Comparison of ENCODE assay signal across 16 cellular contexts in the genomic region with DNA sequence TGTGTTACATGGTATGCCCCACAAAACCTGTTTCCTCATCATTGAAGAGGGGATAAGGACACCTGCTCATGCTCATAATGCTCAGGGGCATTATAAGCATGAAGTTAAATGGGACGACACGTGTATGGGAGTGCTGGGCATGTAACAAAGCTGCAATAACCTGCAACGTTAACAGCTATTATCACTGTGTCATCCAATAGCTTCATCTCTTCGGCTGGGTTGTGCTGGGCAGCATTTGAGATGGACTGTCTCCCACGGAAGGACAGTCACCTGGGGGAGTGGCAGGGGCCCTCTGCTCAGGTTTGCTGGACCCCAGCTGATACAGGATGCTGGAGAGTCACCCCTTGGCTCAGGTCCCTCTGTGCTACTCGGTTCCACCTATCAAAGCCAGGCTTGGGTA.
DNase-seq lines count a peak whose midpoint lies in the region; ATAC-seq, FAIRE-seq and TF ChIP-seq lines count a peak whose summit lies in the region.
"Had no signal": no experiment of that assay in that cellular context is flagged by ENCODE, and none has a peak within 500 bp of the region (broad histone marks: within the 10 kb centered on the region; RNA-seq: fewer than 3 reads in every experiment).

No MANE protein-coding gene starts in this region.

- H4K20me1 ChIP-seq in BLaER1 treated with 17β-estradiol and CSF1 and Interleukin-3, amounts not matched to agents 10 nM and 100 nM = peaks cover 0 to 69% (median 17%) of the 10 kb centered on the region in 11 experiments; a peak in 10 of 22 replicates
- no peaks in the 10 kb centered on the region for H4K20me1 ChIP-seq in PC-3 (ENCODE audit: low read length)

- H3K36me3 Mint-ChIP-seq in brain = peaks cover 2% of the 10 kb centered on the region
- H3K36me3 Mint-ChIP-seq: CD8-positive, alpha-beta memory T cell had no signal

- H3K27me3 ChIP-seq in BLaER1 treated with 17β-estradiol and CSF1 and Interleukin-3, amounts not matched to agents 10 nM and 100 nM = no peaks in the 10 kb centered on the region
- H3K27me3 ChIP-seq in skeletal muscle tissue (ENCODE audit: control insufficient read depth in 3 of 3, insufficient read depth in 3 of 3, low read length in 3 of 3) (no peaks in the 10 kb centered on the region), PC-3 (ENCODE audit: low read length) (no peaks in the 10 kb centered on the region)

- peak overlapping the region in 8 of 11 experiments; percentile 69 to 86 (median 78); a peak in 16 of 22 replicates for H3K27ac ChIP-seq in BLaER1 treated with 17β-estradiol and CSF1 and Interleukin-3, amounts not matched to agents 10 nM and 100 nM
- peak overlapping the region; percentile 66 for H3K27ac ChIP-seq in skeletal muscle tissue (ENCODE audit: low read depth, low read length)
- H3K27ac ChIP-seq in PC-3 (ENCODE audit: low read length) = no peak overlapping the region
- H3K27ac ChIP-seq: PC-9 had no signal

- no peaks in the 10 kb centered on the region for H3K9me3 ChIP-seq in BLaER1 treated with 17β-estradiol and CSF1 and Interleukin-3, amounts not matched to agents 10 nM and 100 nM (replicated peaks in 1 of 11)
- H3K9me3 ChIP-seq in skeletal muscle tissue (ENCODE audit: control insufficient read depth in 3 of 3, low read length in 3 of 3) (no peaks in the 10 kb centered on the region), PC-3 (ENCODE audit: low read length) (no peaks in the 10 kb centered on the region)

- no peak overlapping the region for H3K4me3 ChIP-seq in BLaER1 treated with 17β-estradiol and CSF1 and Interleukin-3, amounts not matched to agents 10 nM and 100 nM
- H3K4me3 ChIP-seq in skeletal muscle tissue (ENCODE audit: low read length in 3 of 3) = no peak overlapping the region
- H3K4me3 ChIP-seq in PC-3 (ENCODE audit: low read length) = no peak overlapping the region
- H3K4me3 ChIP-seq: PC-9 had no signal

- no peaks in the 10 kb centered on the region for H3K9me2 ChIP-seq in PC-3 (replicated peaks; ENCODE audit: low read length)

- TF ChIP-seq CTCF in brain (conservative IDR thresholded peaks at IDR 0.05) (no peak), PC-3 (conservative IDR thresholded peaks at IDR 0.05; ENCODE audit: low read depth, low read length) (no peak)

- CTCF ChIA-PET in PC-3 (lab: Charles Lee) = no interaction called here

- H2AFZ ChIP-seq in PC-3 (ENCODE audit: low read length) = no peak overlapping the region
- H2AFZ ChIP-seq: PC-9 had no signal

- H3K27ac Mint-ChIP-seq in brain = peak overlapping the region in 3 of 5 experiments; percentile 13 to 68 (median 52)
- H3K27ac Mint-ChIP-seq: B cell; CD8-positive, alpha-beta memory T cell had no signal

- no peak for ATAC-seq in HG03108 (IDR thresholded peaks at IDR 0.05; ENCODE audit: unreplicated experiment)
- ATAC-seq in PC-3 = no peak

- no peak for DNase-seq in GM12891 (ENCODE audit: insufficient read length, low spot score)
- no peak for DNase-seq in CD1c-positive myeloid dendritic cell (ENCODE audit: extremely low spot score)
- no peak for DNase-seq in PC-3
- DNase-seq: EL, KG1, NCI-H1436 treated with DMSO at 0.1 percent for 48 hours, NCI-H2081 treated with DMSO at 0.1 percent for 48 hours, PC-9, SW 1271 had no signal

- H3K9ac ChIP-seq in BLaER1 treated with 17β-estradiol and CSF1 and Interleukin-3, amounts not matched to agents 10 nM and 100 nM = peak overlapping the region in 5 of 11 experiments; percentile 7 to 80 (median 27); a peak in 8 of 22 replicates
- H3K9ac ChIP-seq in skeletal muscle tissue (ENCODE audit: low read depth in 1 of 3, low read length in 3 of 3) = peak overlapping the region in 1 of 3 donors; percentile 16
- no peak overlapping the region for H3K9ac ChIP-seq in PC-3 (ENCODE audit: low read length)

- intact Hi-C loops in PC-3 (cut with micrococcal nuclease) = no loop called here

- H3K79me2 ChIP-seq in PC-3 (ENCODE audit: low read length) = no peaks in the 10 kb centered on the region

- H3K27me3 Mint-ChIP-seq in brain = peaks cover 3% of the 10 kb centered on the region

- no peak for TF ChIP-seq POLR2A in GM12891 (IDR thresholded peaks at IDR 0.05; ENCODE audit: low read depth, low read length)

- peaks cover 82% of the 10 kb centered on the region for H3K4me1 Mint-ChIP-seq in brain
- H3K4me1 Mint-ChIP-seq: CD8-positive, alpha-beta memory T cell had no signal

- H3F3A ChIP-seq in PC-3 (ENCODE audit: low read length, unreplicated experiment) = no peaks in the 10 kb centered on the region

- peak overlapping the region; percentile 11 to 97 (median 91); a peak in 18 of 22 replicates for H3K4me2 ChIP-seq in BLaER1 treated with 17β-estradiol and CSF1 and Interleukin-3, amounts not matched to agents 10 nM and 100 nM
- H3K4me2 ChIP-seq in PC-3 (ENCODE audit: low read length) = no peak overlapping the region
- H3K4me2 ChIP-seq: PC-9 had no signal

- FAIRE-seq in GM12891 (lab: Jason Lieb, UNC) = peak; percentile 50
- FAIRE-seq: HepG2 had no signal

- POLR2A ChIA-PET in PC-3 (lab: Charles Lee; ENCODE audit: unreplicated experiment) = interaction anchor here (0.5 kb wide), 1 partner anchor 20 kb away, joined by 3 read pairs; no protein-coding TSS in a partner anchor

- no TSS peak for BruUV-seq in PC-3 (replicated peaks; lab: Mats Ljungman, UMichigan)

- peaks cover 57 to 98% (median 94%) of the 10 kb centered on the region in 10 experiments for H3K4me1 ChIP-seq in BLaER1 treated with 17β-estradiol and CSF1 and Interleukin-3, amounts not matched to agents 10 nM and 100 nM
- H3K4me1 ChIP-seq in skeletal muscle tissue (ENCODE audit: control insufficient read depth in 3 of 3, insufficient read depth in 3 of 3, low read length in 3 of 3) (peaks cover 30 to 43% (median 33%) of the 10 kb centered on the region in 3 donors), PC-3 (ENCODE audit: insufficient read depth, low read length) (peaks cover 4% of the 10 kb centered on the region; the same call in 1 of the 2 replicates)

- H3K4me3 Mint-ChIP-seq in brain = no peak overlapping the region
- H3K4me3 Mint-ChIP-seq: B cell; CD8-positive, alpha-beta memory T cell had no signal

- no peaks in the 10 kb centered on the region for H3K9me3 Mint-ChIP-seq in brain
- H3K9me3 Mint-ChIP-seq: CD8-positive, alpha-beta memory T cell had no signal

- peaks cover 0 to 43% (median 6%) of the 10 kb centered on the region in 11 experiments; a peak in 7 of 22 replicates for H3K36me3 ChIP-seq in BLaER1 treated with 17β-estradiol and CSF1 and Interleukin-3, amounts not matched to agents 10 nM and 100 nM
- H3K36me3 ChIP-seq in skeletal muscle tissue (ENCODE audit: control insufficient read depth in 3 of 3, insufficient read depth in 3 of 3, low read length in 3 of 3) = no peaks in the 10 kb centered on the region
- H3K36me3 ChIP-seq in PC-3 (ENCODE audit: low read depth, low read length) = no peaks in the 10 kb centered on the region

TF ChIP-seq in GM12891, 5 proteins besides CTCF, POLR2A, EP300 and RAD21:
- TF ChIP-seq POU2F2 (IDR thresholded peaks at IDR 0.05; ENCODE audit: low read depth, low read length) = no peak
- no peak for TF ChIP-seq TAF1 (IDR thresholded peaks at IDR 0.05; ENCODE audit: low read depth, low read length)
- no peak for TF ChIP-seq POLR2AphosphoS5 (IDR thresholded peaks at IDR 0.05; ENCODE audit: low read depth, low read length)
- TF ChIP-seq PAX5 (IDR thresholded peaks at IDR 0.05; ENCODE audit: insufficient read depth, low read length, severe bottlenecking) = no peak
- TF ChIP-seq SPI1 (IDR thresholded peaks at IDR 0.05; ENCODE audit: low read depth, low read length) = no peak
